23 cellular contexts compared by ENCODE assay signal in genomic region chr17:6145946-6146345, GRCh38.
"Had no signal": no experiment of that assay in that cellular context is flagged by ENCODE, and none has a peak within 500 bp of the region (broad histone marks: within the 10 kb centered on the region; RNA-seq: fewer than 3 reads in every experiment).

No MANE protein-coding gene starts in this region.

- H3K27ac ChIP-seq: colonic mucosa, foreskin keratinocyte, hepatocyte, left ventricle myocardium inferior, lower lobe of right lung, neural progenitor cell, ovary, tibial artery, upper lobe of right lung had no signal

- H3K9me3 Mint-ChIP-seq: natural killer cell treated with Interleukin-12 subunit alpha and Interleukin-12 subunit beta and Interleukin-15 and Interleukin-18, amount 100 ng/mL, for 72 hours had no signal

- H3K36me3 ChIP-seq: colonic mucosa, left ventricle myocardium inferior, lower lobe of right lung, neural progenitor cell, ovary, tibial artery, upper lobe of right lung had no signal

- H3K27ac Mint-ChIP-seq: memory B cell; natural killer cell treated with Interleukin-12 subunit alpha and Interleukin-12 subunit beta and Interleukin-15 and Interleukin-18, amount 100 ng/mL, for 72 hours; stimulated activated memory B cell treated with anti-CD40 and anti-IgM and Interleukin-4, amounts not matched to agents 10 μg/mL and 1 μg/mL and 100 μg/mL, for 72 hours; stimulated activated naive CD8-positive, alpha-beta T cell treated with anti-CD3 and anti-CD28 coated beads, Interleukin-15, Interleukin-2, amounts not matched to agents 100 ng/mL and 50 ng/mL, for 24 hours had no signal

- H3K9me3 ChIP-seq: colonic mucosa, lower lobe of right lung, ovary, tibial artery, upper lobe of right lung had no signal

- H3K36me3 Mint-ChIP-seq: memory B cell; natural killer cell treated with Interleukin-12 subunit alpha and Interleukin-12 subunit beta and Interleukin-15 and Interleukin-18, amount 100 ng/mL, for 72 hours; neural progenitor cell; stimulated activated memory B cell treated with anti-CD40 and anti-IgM and Interleukin-4, amounts not matched to agents 10 μg/mL and 1 μg/mL and 100 μg/mL, for 72 hours had no signal

- H3K4me2 ChIP-seq: hepatocyte, neural progenitor cell, smooth muscle cell had no signal

- H3K9ac ChIP-seq: neural progenitor cell had no signal

- H3K79me2 ChIP-seq: hepatocyte had no signal

- H3K4me3 ChIP-seq: colonic mucosa, hepatocyte, left ventricle myocardium inferior, lower lobe of right lung, neural progenitor cell, ovary, smooth muscle cell, tibial artery, upper lobe of right lung had no signal

- ATAC-seq: foreskin keratinocyte; left cardiac atrium; lower lobe of right lung; natural killer cell treated with Interleukin-12 subunit alpha and Interleukin-12 subunit beta and Interleukin-15 and Interleukin-18, amount 100 ng/mL, for 72 hours; right cardiac atrium; stimulated activated memory B cell treated with anti-CD40 and anti-IgM and Interleukin-4, amounts not matched to agents 10 μg/mL and 1 μg/mL and 100 μg/mL, for 72 hours; upper lobe of right lung had no signal

- H3K4me1 ChIP-seq: colonic mucosa, foreskin keratinocyte, left ventricle myocardium inferior, lower lobe of right lung, tibial artery, upper lobe of right lung had no signal

- H2AFZ ChIP-seq: hepatocyte, neural progenitor cell had no signal

- H3K27me3 ChIP-seq: colonic mucosa, foreskin keratinocyte, neural progenitor cell, ovary, upper lobe of right lung had no signal

- DNase-seq: colonic mucosa; dermis blood vessel endothelial cell; erythroblast; foreskin keratinocyte; head of caudate nucleus; kidney; left cardiac atrium; left ventricle myocardium inferior; lower lobe of right lung; midbrain; nucleus accumbens; ovary; right cardiac atrium; stimulated activated CD4-positive, alpha-beta T cell treated with anti-CD3 and anti-CD28 coated beads, Interleukin-4, amount 100 ng/mL, for 1 hour; tibial artery; upper lobe of right lung had no signal

- H3K4me3 Mint-ChIP-seq: memory B cell; natural killer cell treated with Interleukin-12 subunit alpha and Interleukin-12 subunit beta and Interleukin-15 and Interleukin-18, amount 100 ng/mL, for 72 hours; neural progenitor cell; stimulated activated memory B cell treated with anti-CD40 and anti-IgM and Interleukin-4, amounts not matched to agents 10 μg/mL and 1 μg/mL and 100 μg/mL, for 72 hours; stimulated activated naive CD8-positive, alpha-beta T cell treated with anti-CD3 and anti-CD28 coated beads, Interleukin-15, Interleukin-2, amounts not matched to agents 100 ng/mL and 50 ng/mL, for 24 hours had no signal

- H3K4me1 Mint-ChIP-seq: memory B cell; stimulated activated memory B cell treated with anti-CD40 and anti-IgM and Interleukin-4, amounts not matched to agents 10 μg/mL and 1 μg/mL and 100 μg/mL, for 72 hours had no signal
